ENCODE assay signal across 8 cellular contexts in genomic region chr2:240024766-240025165, GRCh38. TPM values are rescaled to one million over a fixed set of nuclear protein-coding genes. Genes with fewer than 3 reads are reported as not detected.
DNase-seq lines count a peak whose midpoint lies in the region; ATAC-seq and TF ChIP-seq lines count a peak whose summit lies in the region.

No MANE protein-coding gene starts in this region.

- peaks cover 27 to 31% of the 10 kb centered on the region in 2 donors for H3K4me1 Mint-ChIP-seq in natural killer cell treated with Interleukin-12 subunit alpha and Interleukin-12 subunit beta and Interleukin-15 and Interleukin-18, amount 100 ng/mL, for 72 hours (ENCODE audit: low read depth in 2 of 2)

- peak overlapping the region; percentile 88 to 91 for H3K27ac Mint-ChIP-seq in natural killer cell treated with Interleukin-12 subunit alpha and Interleukin-12 subunit beta and Interleukin-15 and Interleukin-18, amount 100 ng/mL, for 72 hours

- peak; percentile 15 for ATAC-seq in HG03097 (IDR thresholded peaks at IDR 0.05; ENCODE audit: low FRiP score, unreplicated experiment)
- peak; percentile 1 to 19 for ATAC-seq in natural killer cell treated with Interleukin-12 subunit alpha and Interleukin-12 subunit beta and Interleukin-15 and Interleukin-18, amount 100 ng/mL, for 72 hours
- no peak for ATAC-seq in HG02763 (IDR thresholded peaks at IDR 0.05; ENCODE audit: unreplicated experiment)

- H3K4me3 Mint-ChIP-seq in natural killer cell treated with Interleukin-12 subunit alpha and Interleukin-12 subunit beta and Interleukin-15 and Interleukin-18, amount 100 ng/mL, for 72 hours = peak overlapping the region; percentile 98

- H3K4me3 ChIP-seq in epithelial cell of esophagus (ENCODE audit: low read length) = peak overlapping the region; percentile 84

- peaks cover 0 to 6% of the 10 kb centered on the region in 2 donors for H3K27me3 Mint-ChIP-seq in natural killer cell treated with Interleukin-12 subunit alpha and Interleukin-12 subunit beta and Interleukin-15 and Interleukin-18, amount 100 ng/mL, for 72 hours

- no peaks in the 10 kb centered on the region for H3K9me3 Mint-ChIP-seq in natural killer cell treated with Interleukin-12 subunit alpha and Interleukin-12 subunit beta and Interleukin-15 and Interleukin-18, amount 100 ng/mL, for 72 hours

- peaks cover 10% of the 10 kb centered on the region for H3K36me3 Mint-ChIP-seq in natural killer cell treated with Interleukin-12 subunit alpha and Interleukin-12 subunit beta and Interleukin-15 and Interleukin-18, amount 100 ng/mL, for 72 hours

- TF ChIP-seq CTCF in epithelial cell of esophagus (IDR thresholded peaks at IDR 0.05; ENCODE audit: insufficient read depth, low read depth, low read length, missing control alignments) = no peak

- peak; percentile 39 for DNase-seq in NCI-H748 (lab: John Stamatoyannopoulos, UW; ENCODE audit: unreplicated experiment)
- DNase-seq in NCI-H748 treated with DMSO at 0.1 percent for 48 hours (lab: John Stamatoyannopoulos, UW) = no peak
- DNase-seq in UCSD-AML1 (lab: John Stamatoyannopoulos, UW; ENCODE audit: unreplicated experiment) = peak; percentile 39
- peak; percentile 10 for DNase-seq in epithelial cell of esophagus (ENCODE audit: low read depth)
- no peak for DNase-seq in natural killer cell treated with Interleukin-12 subunit alpha and Interleukin-12 subunit beta and Interleukin-15 and Interleukin-18, amount 100 ng/mL, for 72 hours (ENCODE audit: low spot score)
- DNase-seq in NCI-H1417 treated with DMSO at 0.1 percent for 48 hours (lab: John Stamatoyannopoulos, UW) = no peak

RNA-seq across cellular contexts. Expression of gene NDUFA10, which starts 0.4 kb away (rescaled TPM):
- total RNA-seq in natural killer cell treated with Interleukin-12 subunit alpha and Interleukin-12 subunit beta and Interleukin-15 and Interleukin-18, amount 100 ng/mL, for 72 hours = 100 to 1,000 TPM; 108 to 145 TPM

RNA-seq across cellular contexts. Expression of gene OR6B2, which starts 5.5 kb away (rescaled TPM):
- total RNA-seq in natural killer cell treated with Interleukin-12 subunit alpha and Interleukin-12 subunit beta and Interleukin-15 and Interleukin-18, amount 100 ng/mL, for 72 hours = not detected

RNA-seq across cellular contexts. Expression of gene OR6B3, which starts 28.6 kb away (rescaled TPM):
- total RNA-seq in natural killer cell treated with Interleukin-12 subunit alpha and Interleukin-12 subunit beta and Interleukin-15 and Interleukin-18, amount 100 ng/mL, for 72 hours = not detected

Comparison
In these comparisons a context has a peak if more than half of its experiments do, and no peak if none do; other contexts are left out.
1. DNase-seq: peak in NCI-H748 (single experiment), UCSD-AML1 (single experiment) and epithelial cell of esophagus (single experiment); none in NCI-H748 treated with DMSO at 0.1 percent for 48 hours (single experiment), natural killer cell treated with Interleukin-12 subunit alpha and Interleukin-12 subunit beta and Interleukin-15 and Interleukin-18, amount 100 ng/mL, for 72 hours (single experiment) and NCI-H1417 treated with DMSO at 0.1 percent for 48 hours (single experiment).